21 cellular contexts compared by ENCODE assay signal in genomic region chr17:27550974-27551505, GRCh38.
DNase-seq lines count a peak whose midpoint lies in the region; ATAC-seq, FAIRE-seq and TF ChIP-seq lines count a peak whose summit lies in the region.
"Had no signal": no experiment of that assay in that cellular context is flagged by ENCODE, and none has a peak within 500 bp of the region (broad histone marks: within the 10 kb centered on the region; RNA-seq: fewer than 3 reads in every experiment).

No MANE protein-coding gene starts in this region.

- H3K4me1 ChIP-seq in Panc1 (ENCODE audit: control insufficient read depth, insufficient read depth, low read length): peaks cover 38% of the 10 kb centered on the region

- POLR2A ChIA-PET in Panc1 (lab: Charles Lee): interaction anchor here (0.6 kb wide), 1 partner anchor 738 kb away, joined by 10 read pairs; no protein-coding TSS in a partner anchor

- H3K4me1 Mint-ChIP-seq in glutamatergic neuron (ENCODE audit: low read depth, unreplicated experiment): peaks cover 41% of the 10 kb centered on the region

- no peaks in the 10 kb centered on the region for H3K36me3 ChIP-seq in Panc1 (ENCODE audit: control insufficient read depth, insufficient read depth, low read length)
- H3K36me3 ChIP-seq: SJSA1 had no signal

- peaks cover 5% of the 10 kb centered on the region for H3K36me3 Mint-ChIP-seq in glutamatergic neuron (ENCODE audit: unreplicated experiment)

- no peak overlapping the region for H3K4me3 Mint-ChIP-seq in glutamatergic neuron (ENCODE audit: unreplicated experiment)
- H3K4me3 Mint-ChIP-seq: activated CD4-positive, alpha-beta memory T cell treated with anti-CD3 and anti-CD28 coated beads for 36 hours; H9; nephron progenitor cell; stimulated activated naive B cell treated with anti-CD40 and anti-IgM and Interleukin-4, amounts not matched to agents 10 μg/mL and 1 μg/mL and 100 μg/mL, for 72 hours; WTC11 had no signal

- intact Hi-C loops in Panc1 (cut with micrococcal nuclease; ENCODE audit: unreplicated experiment): no loop called here

- CTCF ChIA-PET in Panc1 (lab: Charles Lee): no interaction called here

- peak overlapping the region; percentile 64 for H3K27ac ChIP-seq in Panc1 (ENCODE audit: low read length)
- H3K27ac ChIP-seq: heart left ventricle, SJSA1 had no signal

- FAIRE-seq in urothelium cell line (lab: Jason Lieb, UNC): no peak

- H3K9me3 Mint-ChIP-seq in glutamatergic neuron (ENCODE audit: unreplicated experiment): peaks cover 3% of the 10 kb centered on the region
- H3K9me3 Mint-ChIP-seq: activated CD4-positive, alpha-beta memory T cell treated with anti-CD3 and anti-CD28 coated beads for 36 hours; CD4-positive, alpha-beta memory T cell; nephron progenitor cell; stimulated activated naive B cell treated with anti-CD40 and anti-IgM and Interleukin-4, amounts not matched to agents 10 μg/mL and 1 μg/mL and 100 μg/mL, for 72 hours had no signal

- DNase-seq in COR-L47 (lab: John Stamatoyannopoulos, UW) (peak; percentile 57), G401 (ENCODE audit: low spot score) (peak; percentile 90), Panc1 (ENCODE audit: low read depth, low spot score) (no peak), glutamatergic neuron (no peak), NCI-H2227 (lab: John Stamatoyannopoulos, UW; ENCODE audit: unreplicated experiment) (no peak), HT-29 (ENCODE audit: low spot score) (no peak), urothelium cell line (ENCODE audit: low spot score) (no peak)
- DNase-seq: activated CD4-positive, alpha-beta memory T cell treated with anti-CD3 and anti-CD28 coated beads for 36 hours; activated naive CD4-positive, alpha-beta T cell treated with Interleukin-2 at 50 U/mL for 16 hours; CD4-positive, alpha-beta memory T cell; central memory CD4-positive, alpha-beta T cell; heart left ventricle; midbrain; NCI-H1092; NCI-H526 treated with DMSO at 0.1 percent for 48 hours; nephron progenitor cell; stimulated activated CD4-positive, alpha-beta T cell treated with anti-CD3 and anti-CD28 coated beads, Interleukin-1b, Interleukin-23, amount 100 ng/mL, for 48 hours; stimulated activated naive B cell treated with anti-CD40 and anti-IgM and Interleukin-4, amounts not matched to agents 10 μg/mL and 1 μg/mL and 100 μg/mL, for 72 hours had no signal

- H3K27me3 Mint-ChIP-seq in glutamatergic neuron (ENCODE audit: unreplicated experiment): peaks cover 4% of the 10 kb centered on the region
- H3K27me3 Mint-ChIP-seq: activated CD4-positive, alpha-beta memory T cell treated with anti-CD3 and anti-CD28 coated beads for 36 hours; CD4-positive, alpha-beta memory T cell; stimulated activated naive B cell treated with anti-CD40 and anti-IgM and Interleukin-4, amounts not matched to agents 10 μg/mL and 1 μg/mL and 100 μg/mL, for 72 hours had no signal

- no peak overlapping the region for H3K4me3 ChIP-seq in Panc1 (ENCODE audit: low read depth in 2 of 2, low read length in 2 of 2)
- H3K4me3 ChIP-seq: heart left ventricle, SJSA1 had no signal

- TF ChIP-seq CTCF in Panc1 (IDR thresholded peaks at IDR 0.05): no peak
- TF ChIP-seq CTCF in glutamatergic neuron (IDR thresholded peaks at IDR 0.05; ENCODE audit: partially characterized antibody, unreplicated experiment): no peak

- in situ Hi-C loops in G401 (cut with HindIII; ENCODE audit: low sequenced_read_pairs): loop anchor here (25.0 kb wide), 1 partner anchor 114 kb away; no protein-coding TSS in a partner anchor
- in situ Hi-C loops in Panc1 (cut with HindIII; ENCODE audit: low pct_unique_long_range_greater_than_20kb, low sequenced_read_pairs): no loop called here

- H3K27ac Mint-ChIP-seq in glutamatergic neuron (ENCODE audit: unreplicated experiment): peak overlapping the region; percentile 20
- H3K27ac Mint-ChIP-seq: activated CD4-positive, alpha-beta memory T cell treated with anti-CD3 and anti-CD28 coated beads for 36 hours; nephron progenitor cell; stimulated activated naive B cell treated with anti-CD40 and anti-IgM and Interleukin-4, amounts not matched to agents 10 μg/mL and 1 μg/mL and 100 μg/mL, for 72 hours had no signal

- BruUV-seq in Panc1 (replicated peaks; lab: Mats Ljungman, UMichigan): no TSS peak

- no peaks in the 10 kb centered on the region for H3K9me3 ChIP-seq in Panc1 (ENCODE audit: control insufficient read depth, insufficient read depth, low read depth, low read length)
- H3K9me3 ChIP-seq: heart left ventricle, SJSA1 had no signal

- no peak for ATAC-seq in Panc1
- ATAC-seq: heart left ventricle; stimulated activated naive B cell treated with anti-CD40 and anti-IgM and Interleukin-4, amounts not matched to agents 10 μg/mL and 1 μg/mL and 100 μg/mL, for 72 hours had no signal

- H3K27me3 ChIP-seq in Panc1 (ENCODE audit: control insufficient read depth, insufficient read depth, low read length): no peaks in the 10 kb centered on the region
- H3K27me3 ChIP-seq: heart left ventricle, SJSA1 had no signal

Comparison
In these comparisons a context has a peak if more than half of its experiments do, and no peak if none do; other contexts are left out.
1. DNase-seq: peak in COR-L47 (single experiment) and G401 (single experiment); none in Panc1 (single experiment), glutamatergic neuron (single experiment), NCI-H2227 (single experiment), HT-29 (single experiment) and urothelium cell line (single experiment).